8 cellular contexts compared by ENCODE assay signal in genomic region chr3:15630646-15631350, GRCh38. TPM values are rescaled to one million over a fixed set of nuclear protein-coding genes. Genes with fewer than 3 reads are reported as not detected.
A peak's percentile ranks its signal among the peaks of the same experiment; 100 is the strongest.
DNase-seq lines count a peak whose midpoint lies in the region; ATAC-seq and TF ChIP-seq lines count a peak whose summit lies in the region.

No MANE protein-coding gene starts in this region.

- DNase-seq in caudate nucleus (lab: John Stamatoyannopoulos, UW) (peak in 3 of 61 donors; percentile 26 to 54 (median 34)), epidermal melanocyte (ENCODE audit: insufficient read length, low spot score) (no peak), UCSD-AML1 (lab: John Stamatoyannopoulos, UW; ENCODE audit: unreplicated experiment) (no peak)
- DNase-seq in naive thymus-derived CD8-positive, alpha-beta T cell, result no peak

- H3K36me3 Mint-ChIP-seq in naive thymus-derived CD8-positive, alpha-beta T cell, result peaks cover 0 to 10% (median 6%) of the 10 kb centered on the region in 3 donors

- peaks cover 11 to 24% (median 18%) of the 10 kb centered on the region in 4 donors for H3K4me1 Mint-ChIP-seq in naive thymus-derived CD8-positive, alpha-beta T cell

- H3K4me2 ChIP-seq in BLaER1, result 0 out of 2 replicates have a peak overlapping the region, but pooled peaks have one; percentile 12
- H3K4me2 ChIP-seq in KMS-11, result peak overlapping the region; percentile 63

- H3K4me1 ChIP-seq in BLaER1 (0 out of 2 replicates have a peak, but pooled peaks cover 4% of the 10 kb centered on the region), KMS-11 (ENCODE audit: low read depth, poor library complexity, severe bottlenecking) (peaks cover 9% of the 10 kb centered on the region), mesodermal cell (ENCODE audit: control insufficient read depth, insufficient read depth, low read length, poor library complexity, severe bottlenecking) (peaks cover 35% of the 10 kb centered on the region)

- H3K27me3 ChIP-seq in BLaER1 (no peaks in the 10 kb centered on the region), KMS-11 (ENCODE audit: insufficient read depth, low read depth) (no peaks in the 10 kb centered on the region)

- H3K4me3 Mint-ChIP-seq in naive thymus-derived CD8-positive, alpha-beta T cell, result peak overlapping the region in 3 of 10 donors; percentile 33 to 68 (median 66)

- peak overlapping the region in 1 of 10 donors; percentile 22 for H3K27ac Mint-ChIP-seq in naive thymus-derived CD8-positive, alpha-beta T cell

- H3K36me3 ChIP-seq in BLaER1 (no peaks in the 10 kb centered on the region), KMS-11 (ENCODE audit: insufficient read depth) (no peaks in the 10 kb centered on the region), mesodermal cell (ENCODE audit: control insufficient read depth, insufficient read depth, low read length) (no peaks in the 10 kb centered on the region)

- H3K27ac ChIP-seq in BLaER1 (no peak overlapping the region), KMS-11 (no peak overlapping the region), caudate nucleus (ENCODE audit: low read depth, low read length) (peak overlapping the region; percentile 63), mesodermal cell (ENCODE audit: low read depth, low read length, severe bottlenecking) (peak overlapping the region; percentile 93)

- no peaks in the 10 kb centered on the region for H3K79me2 ChIP-seq in KMS-11 (ENCODE audit: insufficient read depth, low read depth)

- 46 to 55% methylated on average over 7 to 8 of the region's 8 CpGs for WGBS in mesodermal cell (ENCODE audit: insufficient coverage in 2 of 2), 2 experiments

- no peak for TF ChIP-seq CTCF in KMS-11 (conservative IDR thresholded peaks at IDR 0.05; ENCODE audit: low read depth, low read length)

- peak overlapping the region; percentile 30; the same call in 1 of the 2 replicates for H2AFZ ChIP-seq in KMS-11 (ENCODE audit: low read depth)

- H4K20me1 ChIP-seq in BLaER1, result no peaks in the 10 kb centered on the region
- H4K20me1 ChIP-seq in KMS-11 (ENCODE audit: insufficient read depth), result no peaks in the 10 kb centered on the region

- POLR2A ChIA-PET in naive thymus-derived CD8-positive, alpha-beta T cell (lab: Charles Lee), result no interaction called here

- H3K27me3 Mint-ChIP-seq in naive thymus-derived CD8-positive, alpha-beta T cell, result no peaks in the 10 kb centered on the region

- no peak overlapping the region for H3K4me3 ChIP-seq in BLaER1
- H3K4me3 ChIP-seq in KMS-11 (IDR thresholded peaks at IDR 0.05; ENCODE audit: insufficient read depth, low read depth, low read length), result no peak overlapping the region
- no peak overlapping the region for H3K4me3 ChIP-seq in mesodermal cell (ENCODE audit: extremely low read depth, insufficient read depth, low read length, poor library complexity, severe bottlenecking)

- no peak overlapping the region for H3K9ac ChIP-seq in BLaER1
- H3K9ac ChIP-seq in KMS-11, result no peak overlapping the region

- H3K9me3 ChIP-seq in BLaER1 (no peaks in the 10 kb centered on the region), mesodermal cell (ENCODE audit: control insufficient read depth, low read length) (no peaks in the 10 kb centered on the region)

- no peaks in the 10 kb centered on the region for H3K9me3 Mint-ChIP-seq in naive thymus-derived CD8-positive, alpha-beta T cell

- ATAC-seq in GM19397 (IDR thresholded peaks at IDR 0.05; ENCODE audit: unreplicated experiment), result peak; percentile 41
- no peak for ATAC-seq in naive thymus-derived CD8-positive, alpha-beta T cell

RNA-seq across cellular contexts. Expression of gene BTD, which starts 29.3 kb away (rescaled TPM):
- polyA plus RNA-seq in mesodermal cell (2013, experiment 1 of 2), result 25.0 TPM
- 20.0 TPM for polyA plus RNA-seq in mesodermal cell (2013, experiment 2 of 2)
- total RNA-seq in naive thymus-derived CD8-positive, alpha-beta T cell, result 10 to 100 TPM; 11.5 to 14.7 TPM
- polyA plus RNA-seq in naive thymus-derived CD8-positive, alpha-beta T cell, result 10 to 100 TPM; 13.7 to 17.4 (median 14.8) TPM

RNA-seq across cellular contexts. Expression of gene HACL1, which starts 29.4 kb away (rescaled TPM):
- polyA plus RNA-seq in mesodermal cell (2013, experiment 1 of 2), result 26.2 TPM
- polyA plus RNA-seq in mesodermal cell (2013, experiment 2 of 2), result 26.2 TPM
- 10 to 100 TPM; 41.5 to 42.9 TPM for total RNA-seq in naive thymus-derived CD8-positive, alpha-beta T cell
- 10 to 100 TPM; 31.7 to 33.8 (median 32.4) TPM for polyA plus RNA-seq in naive thymus-derived CD8-positive, alpha-beta T cell

Comparison
In these comparisons a context has a peak if more than half of its experiments do, and no peak if none do; other contexts are left out.
1. H3K27ac ChIP-seq: peak in caudate nucleus (single experiment) and mesodermal cell (single experiment); none in BLaER1 (single experiment) and KMS-11 (single experiment).